15 cellular contexts compared by ENCODE assay signal in the genomic region with DNA sequence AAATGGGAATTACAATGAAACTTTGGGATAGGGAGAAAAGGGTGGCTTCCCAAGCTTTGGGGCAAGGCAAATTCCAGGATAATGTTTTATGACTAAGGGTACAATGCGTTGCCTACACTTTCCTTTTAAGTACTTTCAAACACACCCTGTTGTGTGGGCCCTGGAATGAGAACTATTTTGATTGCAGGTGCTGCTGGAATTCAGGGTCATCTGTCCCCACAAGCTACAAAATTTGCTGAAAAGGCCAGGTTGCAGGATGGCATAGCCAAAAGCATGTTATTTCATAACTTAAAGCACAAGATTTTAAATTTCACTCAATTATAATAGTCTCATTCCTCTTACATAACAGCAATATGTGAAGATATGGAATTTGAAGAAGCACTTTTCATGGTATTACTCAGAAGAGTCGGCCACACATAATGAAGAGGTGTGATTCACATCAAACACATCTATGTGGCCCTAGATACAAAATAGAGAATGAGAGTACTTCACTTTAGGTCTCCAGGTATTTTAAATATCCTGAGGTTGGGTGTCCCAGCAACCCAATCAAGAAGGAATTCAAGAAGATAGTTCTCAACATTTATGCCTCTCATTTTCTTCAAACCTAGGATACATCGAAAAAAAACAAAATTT.
DNase-seq lines count a peak whose midpoint lies in the region; TF ChIP-seq lines count a peak whose summit lies in the region.
"Had no signal": no experiment of that assay in that cellular context is flagged by ENCODE, and none has a peak within 500 bp of the region (broad histone marks: within the 10 kb centered on the region; RNA-seq: fewer than 3 reads in every experiment).

No MANE protein-coding gene starts in this region.

- no peaks in the 10 kb centered on the region for H3K27me3 ChIP-seq in SK-N-SH (ENCODE audit: insufficient read depth)
- H3K27me3 ChIP-seq: neutrophil had no signal

- no peaks in the 10 kb centered on the region; a peak in 1 of 4 replicates for H3K4me1 ChIP-seq in SK-N-SH (ENCODE audit: control insufficient read depth in 1 of 2, insufficient read depth in 2 of 2, low read depth in 1 of 2, low read length in 1 of 2)

- H3K9me2 ChIP-seq in SK-N-SH, result no peaks in the 10 kb centered on the region

- peaks cover 4% of the 10 kb centered on the region for H3K36me3 Mint-ChIP-seq in progenitor cell of endocrine pancreas (ENCODE audit: insufficient read depth)

- H3K27ac ChIP-seq in SK-N-SH (ENCODE audit: low read depth in 2 of 2, low read length in 1 of 2), result peak overlapping the region; percentile 28 to 39; a peak in 2 of 4 replicates
- H3K27ac ChIP-seq: neutrophil, WERI-Rb-1 had no signal

- H2AFZ ChIP-seq in SK-N-SH (ENCODE audit: low read depth), result no peak overlapping the region

- 83% methylated on average over 3 of the region's 3 CpGs for WGBS in SK-N-SH (ENCODE audit: low lambda C conversion rate)

- POLR2A ChIA-PET in SK-N-SH (lab: Yijun Ruan, JAX), result no interaction called here

- H3K4me3 Mint-ChIP-seq in progenitor cell of endocrine pancreas (ENCODE audit: low read depth), result no peak overlapping the region
- H3K4me3 Mint-ChIP-seq: B cell had no signal

- no peak overlapping the region for H3K9ac ChIP-seq in SK-N-SH

- peaks cover 4% of the 10 kb centered on the region for H4K20me1 ChIP-seq in SK-N-SH (ENCODE audit: insufficient read depth)

- peaks cover 0 to 15% of the 10 kb centered on the region in 2 experiments for H3K36me3 ChIP-seq in SK-N-SH (replicated peaks in 1 of 2; ENCODE audit: control insufficient read depth in 1 of 2, insufficient read depth in 2 of 2, low read length in 1 of 2)
- H3K36me3 ChIP-seq: neutrophil, WERI-Rb-1 had no signal

- H3K27me3 Mint-ChIP-seq in progenitor cell of endocrine pancreas, result peaks cover 6% of the 10 kb centered on the region
- H3K27me3 Mint-ChIP-seq: B cell had no signal

- peak overlapping the region; percentile 76 for H3K27ac Mint-ChIP-seq in progenitor cell of endocrine pancreas
- H3K27ac Mint-ChIP-seq: B cell had no signal

- H3K4me2 ChIP-seq in SK-N-SH, result no peak overlapping the region

- H3K4me1 Mint-ChIP-seq in progenitor cell of endocrine pancreas (ENCODE audit: low read depth), result peaks cover 32% of the 10 kb centered on the region
- H3K4me1 Mint-ChIP-seq: B cell had no signal

- TF ChIP-seq RAD21 in SK-N-SH (IDR thresholded peaks at IDR 0.05; ENCODE audit: low read length), result no peak

- no peak overlapping the region for H3K4me3 ChIP-seq in SK-N-SH (ENCODE audit: low read depth in 2 of 2, low read length in 1 of 2)

- DNase-seq in EL, result peak; percentile 45
- DNase-seq in SK-N-SH, result no peak
- DNase-seq in iPS DF 19.7 (ENCODE audit: low read depth, low spot score), result peak; percentile 65
- no peak for DNase-seq in progenitor cell of endocrine pancreas (ENCODE audit: low spot score, unreplicated experiment)
- DNase-seq in NCI-H1092 (lab: John Stamatoyannopoulos, UW), result no peak
- no peak for DNase-seq in stimulated activated CD4-positive, alpha-beta T cell treated with anti-CD3 and anti-CD28 coated beads, Interleukin-15, amount 100 ng/mL, for 24 hours
- DNase-seq in effector CD8-positive, alpha-beta T cell (lab: John Stamatoyannopoulos, UW), result no peak
- DNase-seq in NCI-H2196 treated with DMSO at 0.1 percent for 48 hours (lab: John Stamatoyannopoulos, UW; ENCODE audit: unreplicated experiment), result no peak
- DNase-seq: activated naive CD4-positive, alpha-beta T cell; caudate nucleus; DMS79; NCI-H1105 treated with DMSO at 0.1 percent for 48 hours; WERI-Rb-1 had no signal

- H3K9me3 ChIP-seq in SK-N-SH, result no peaks in the 10 kb centered on the region
- H3K9me3 ChIP-seq: neutrophil had no signal

- TF ChIP-seq CTCF in SK-N-SH (IDR thresholded peaks at IDR 0.05) (no peak), progenitor cell of endocrine pancreas (IDR thresholded peaks at IDR 0.05; ENCODE audit: unreplicated experiment) (no peak)

- H3F3A ChIP-seq in SK-N-SH (replicated peaks; ENCODE audit: insufficient read depth), result peaks cover 16% of the 10 kb centered on the region

- peaks cover 4% of the 10 kb centered on the region for H3K9me3 Mint-ChIP-seq in progenitor cell of endocrine pancreas (ENCODE audit: low read depth)

- peaks cover 96% of the 10 kb centered on the region for H3K79me2 ChIP-seq in SK-N-SH (ENCODE audit: insufficient read depth)

- TF ChIP-seq EP300 in SK-N-SH (IDR thresholded peaks at IDR 0.05; ENCODE audit: borderline replicate concordance in 1 of 2, low read depth in 1 of 2, low read length in 1 of 2), result no peak

- CTCF ChIA-PET in SK-N-SH (lab: Yijun Ruan, JAX), result interaction anchor here (1.0 kb wide), 1 partner anchor 10 kb away, joined by 4 read pairs; no protein-coding TSS in a partner anchor

TF ChIP-seq in SK-N-SH, 30 proteins besides CTCF, POLR2A, EP300 and RAD21:
- TF ChIP-seq, protein P1, sequence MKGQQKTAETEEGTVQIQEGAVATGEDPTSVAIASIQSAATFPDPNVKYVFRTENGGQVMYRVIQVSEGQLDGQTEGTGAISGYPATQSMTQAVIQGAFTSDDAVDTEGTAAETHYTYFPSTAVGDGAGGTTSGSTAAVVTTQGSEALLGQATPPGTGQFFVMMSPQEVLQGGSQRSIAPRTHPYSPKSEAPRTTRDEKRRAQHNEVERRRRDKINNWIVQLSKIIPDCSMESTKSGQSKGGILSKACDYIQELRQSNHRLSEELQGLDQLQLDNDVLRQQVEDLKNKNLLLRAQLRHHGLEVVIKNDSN (IDR thresholded peaks at IDR 0.05; ENCODE audit: borderline replicate concordance, low read depth), result no peak
- TF ChIP-seq MEF2A (IDR thresholded peaks at IDR 0.05; ENCODE audit: borderline replicate concordance, low read depth), result no peak
- TF ChIP-seq, protein P2, sequence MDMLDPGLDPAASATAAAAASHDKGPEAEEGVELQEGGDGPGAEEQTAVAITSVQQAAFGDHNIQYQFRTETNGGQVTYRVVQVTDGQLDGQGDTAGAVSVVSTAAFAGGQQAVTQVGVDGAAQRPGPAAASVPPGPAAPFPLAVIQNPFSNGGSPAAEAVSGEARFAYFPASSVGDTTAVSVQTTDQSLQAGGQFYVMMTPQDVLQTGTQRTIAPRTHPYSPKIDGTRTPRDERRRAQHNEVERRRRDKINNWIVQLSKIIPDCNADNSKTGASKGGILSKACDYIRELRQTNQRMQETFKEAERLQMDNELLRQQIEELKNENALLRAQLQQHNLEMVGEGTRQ (IDR thresholded peaks at IDR 0.05; ENCODE audit: borderline replicate concordance, low read depth, low read length), result no peak
- TF ChIP-seq NRF1 (IDR thresholded peaks at IDR 0.05; ENCODE audit: low read depth, low read length), result no peak
- no peak for TF ChIP-seq SMC3 (IDR thresholded peaks at IDR 0.05; ENCODE audit: low read depth, low read length)
- no peak for TF ChIP-seq NFIC (IDR thresholded peaks at IDR 0.05; ENCODE audit: borderline replicate concordance)
- no peak for TF ChIP-seq FOSL2 (IDR thresholded peaks at IDR 0.05; ENCODE audit: borderline replicate concordance, low read depth)
- TF ChIP-seq, protein P3, sequence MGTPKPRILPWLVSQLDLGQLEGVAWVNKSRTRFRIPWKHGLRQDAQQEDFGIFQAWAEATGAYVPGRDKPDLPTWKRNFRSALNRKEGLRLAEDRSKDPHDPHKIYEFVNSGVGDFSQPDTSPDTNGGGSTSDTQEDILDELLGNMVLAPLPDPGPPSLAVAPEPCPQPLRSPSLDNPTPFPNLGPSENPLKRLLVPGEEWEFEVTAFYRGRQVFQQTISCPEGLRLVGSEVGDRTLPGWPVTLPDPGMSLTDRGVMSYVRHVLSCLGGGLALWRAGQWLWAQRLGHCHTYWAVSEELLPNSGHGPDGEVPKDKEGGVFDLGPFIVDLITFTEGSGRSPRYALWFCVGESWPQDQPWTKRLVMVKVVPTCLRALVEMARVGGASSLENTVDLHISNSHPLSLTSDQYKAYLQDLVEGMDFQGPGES (IDR thresholded peaks at IDR 0.05; ENCODE audit: low read depth, low read length), result no peak
- TF ChIP-seq, protein P4, sequence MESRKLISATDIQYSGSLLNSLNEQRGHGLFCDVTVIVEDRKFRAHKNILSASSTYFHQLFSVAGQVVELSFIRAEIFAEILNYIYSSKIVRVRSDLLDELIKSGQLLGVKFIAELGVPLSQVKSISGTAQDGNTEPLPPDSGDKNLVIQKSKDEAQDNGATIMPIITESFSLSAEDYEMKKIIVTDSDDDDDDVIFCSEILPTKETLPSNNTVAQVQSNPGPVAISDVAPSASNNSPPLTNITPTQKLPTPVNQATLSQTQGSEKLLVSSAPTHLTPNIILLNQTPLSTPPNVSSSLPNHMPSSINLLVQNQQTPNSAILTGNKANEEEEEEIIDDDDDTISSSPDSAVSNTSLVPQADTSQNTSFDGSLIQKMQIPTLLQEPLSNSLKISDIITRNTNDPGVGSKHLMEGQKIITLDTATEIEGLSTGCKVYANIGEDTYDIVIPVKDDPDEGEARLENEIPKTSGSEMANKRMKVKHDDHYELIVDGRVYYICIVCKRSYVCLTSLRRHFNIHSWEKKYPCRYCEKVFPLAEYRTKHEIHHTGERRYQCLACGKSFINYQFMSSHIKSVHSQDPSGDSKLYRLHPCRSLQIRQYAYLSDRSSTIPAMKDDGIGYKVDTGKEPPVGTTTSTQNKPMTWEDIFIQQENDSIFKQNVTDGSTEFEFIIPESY (IDR thresholded peaks at IDR 0.05; ENCODE audit: borderline replicate concordance, low read depth), result no peak

Comparison
In these comparisons a context has a peak if more than half of its experiments do, and no peak if none do; other contexts are left out.
1. DNase-seq: peak in EL (single experiment) and iPS DF 19.7 (single experiment); none in SK-N-SH (single experiment), progenitor cell of endocrine pancreas (single experiment), NCI-H1092 (single experiment), stimulated activated CD4-positive, alpha-beta T cell treated with anti-CD3 and anti-CD28 coated beads, Interleukin-15, amount 100 ng/mL, for 24 hours (single experiment), effector CD8-positive, alpha-beta T cell (single experiment) and NCI-H2196 treated with DMSO at 0.1 percent for 48 hours (single experiment).